1 cellular context compared by ENCODE assay signal in genomic region chr2:27322766-27323591, GRCh38.
TF ChIP-seq lines count a peak whose summit lies in the region.

MPV17 (minus strand) TSS chr2:27323097; CDS start chr2:27322517, 580 bp downstream.

TF ChIP-seq in HepG2, 621 proteins besides CTCF, POLR2A, EP300 and RAD21 (continued from another document and continues in another):
- TF ChIP-seq SMAD1 (CRISPR knock-in tag; IDR thresholded peaks at IDR 0.05; ENCODE audit: borderline replicate concordance, low read depth) (0 out of 2 replicates have a peak, but pooled peaks have one; percentile 28), HNRNPUL1 (IDR thresholded peaks at IDR 0.05; ENCODE audit: low read depth, low read length) (no peak), ZNF670 (CRISPR knock-in tag; IDR thresholded peaks at IDR 0.05; ENCODE audit: borderline replicate concordance) (peak; percentile 70), MEIS1 (CRISPR knock-in tag; IDR thresholded peaks at IDR 0.05; ENCODE audit: borderline replicate concordance) (no peak), FOXA3 (CRISPR knock-in tag; IDR thresholded peaks at IDR 0.05) (peak; percentile 62; the same call in 1 of the 2 replicates), JDP2 (CRISPR knock-in tag; IDR thresholded peaks at IDR 0.05; ENCODE audit: borderline replicate concordance) (no peak), ZNF24 (IDR thresholded peaks at IDR 0.05) (no peak), MYC (CRISPR knock-in tag; IDR thresholded peaks at IDR 0.05; ENCODE audit: borderline replicate concordance) (peak; percentile 96), FIP1L1 (IDR thresholded peaks at IDR 0.05; ENCODE audit: borderline replicate concordance, insufficient read depth, low read depth, low read length) (no peak; the same call in 1 of the 2 replicates), ZNF761 (CRISPR knock-in tag; conservative IDR thresholded peaks at IDR 0.05) (0 out of 2 replicates have a peak, but pooled peaks have one; percentile 37), ATF7-NPFF (CRISPR knock-in tag; IDR thresholded peaks at IDR 0.05; ENCODE audit: low read depth) (peak; percentile 79; the same call in 1 of the 2 replicates), HOXA7 (CRISPR knock-in tag; IDR thresholded peaks at IDR 0.05) (no peak), CHCHD3 (CRISPR knock-in tag; IDR thresholded peaks at IDR 0.05) (no peak), ZNF746 (CRISPR knock-in tag; IDR thresholded peaks at IDR 0.05) (peak; percentile 65; the same call in 1 of the 2 replicates), THYN1 (CRISPR knock-in tag; IDR thresholded peaks at IDR 0.05; ENCODE audit: borderline replicate concordance, low read depth) (peak; percentile 92; the same call in 1 of the 2 replicates), KLF11 (CRISPR knock-in tag; IDR thresholded peaks at IDR 0.05) (peak; percentile 91; the same call in 1 of the 2 replicates), ZNF790 (CRISPR knock-in tag; IDR thresholded peaks at IDR 0.05; ENCODE audit: borderline replicate concordance) (peak; percentile 63; the same call in 1 of the 2 replicates), HNRNPLL (IDR thresholded peaks at IDR 0.05; ENCODE audit: low read depth, low read length, poor library complexity, severe bottlenecking) (peak; percentile 86), ZFX (CRISPR knock-in tag; IDR thresholded peaks at IDR 0.05; ENCODE audit: low read depth) (peak; percentile 98), ZNF567 (CRISPR knock-in tag; IDR thresholded peaks at IDR 0.05; ENCODE audit: borderline replicate concordance) (0 out of 2 replicates have a peak, but pooled peaks have one; percentile 24), BORCS8-MEF2B (CRISPR knock-in tag; IDR thresholded peaks at IDR 0.05) (peak; percentile 93), ZNF614 (CRISPR knock-in tag; IDR thresholded peaks at IDR 0.05; ENCODE audit: borderline replicate concordance) (no peak), ZNF335 (CRISPR knock-in tag; IDR thresholded peaks at IDR 0.05) (peak; percentile 73; the same call in 1 of the 2 replicates), TP53 (CRISPR knock-in tag; conservative IDR thresholded peaks at IDR 0.05) (no peak; the same call in 1 of the 2 replicates), ZKSCAN5 (CRISPR knock-in tag; IDR thresholded peaks at IDR 0.05) (no peak), ZSCAN31 (CRISPR knock-in tag; IDR thresholded peaks at IDR 0.05; ENCODE audit: low read depth) (peak; percentile 92), SUZ12 (IDR thresholded peaks at IDR 0.05; ENCODE audit: low read depth, low read length) (no peak), PHF5A (CRISPR knock-in tag; IDR thresholded peaks at IDR 0.05; ENCODE audit: low read depth, unreplicated experiment) (peak; percentile 57), ZNF333 (CRISPR knock-in tag; IDR thresholded peaks at IDR 0.05; ENCODE audit: borderline replicate concordance) (0 out of 2 replicates have a peak, but pooled peaks have one; percentile 45), KDM5A (IDR thresholded peaks at IDR 0.05; ENCODE audit: borderline replicate concordance, low read length) (peak; percentile 93), BRCA1 (CRISPR knock-in tag; IDR thresholded peaks at IDR 0.05) (peak; percentile 49; the same call in 1 of the 2 replicates), ZNF292 (CRISPR knock-in tag; IDR thresholded peaks at IDR 0.05; ENCODE audit: borderline replicate concordance, low read depth) (no peak; the same call in 1 of the 2 replicates), ZNF136 (CRISPR knock-in tag; IDR thresholded peaks at IDR 0.05; ENCODE audit: low read depth) (0 out of 2 replicates have a peak, but pooled peaks have one; percentile 77), ARNTL (CRISPR knock-in tag; IDR thresholded peaks at IDR 0.05) (peak; percentile 94), MEF2D (CRISPR knock-in tag; IDR thresholded peaks at IDR 0.05) (peak; percentile 48; the same call in 1 of the 2 replicates), ZNF430 (CRISPR knock-in tag; IDR thresholded peaks at IDR 0.05) (peak; percentile 84; the same call in 1 of the 2 replicates), MED13 (CRISPR knock-in tag; IDR thresholded peaks at IDR 0.05) (peak; percentile 73; the same call in 1 of the 2 replicates), HNF1B (CRISPR knock-in tag; IDR thresholded peaks at IDR 0.05) (peak; percentile 97), KDM3A (CRISPR knock-in tag; IDR thresholded peaks at IDR 0.05; ENCODE audit: low read depth) (peak; percentile 62; the same call in 1 of the 2 replicates)
- TF ChIP-seq, protein P1, sequence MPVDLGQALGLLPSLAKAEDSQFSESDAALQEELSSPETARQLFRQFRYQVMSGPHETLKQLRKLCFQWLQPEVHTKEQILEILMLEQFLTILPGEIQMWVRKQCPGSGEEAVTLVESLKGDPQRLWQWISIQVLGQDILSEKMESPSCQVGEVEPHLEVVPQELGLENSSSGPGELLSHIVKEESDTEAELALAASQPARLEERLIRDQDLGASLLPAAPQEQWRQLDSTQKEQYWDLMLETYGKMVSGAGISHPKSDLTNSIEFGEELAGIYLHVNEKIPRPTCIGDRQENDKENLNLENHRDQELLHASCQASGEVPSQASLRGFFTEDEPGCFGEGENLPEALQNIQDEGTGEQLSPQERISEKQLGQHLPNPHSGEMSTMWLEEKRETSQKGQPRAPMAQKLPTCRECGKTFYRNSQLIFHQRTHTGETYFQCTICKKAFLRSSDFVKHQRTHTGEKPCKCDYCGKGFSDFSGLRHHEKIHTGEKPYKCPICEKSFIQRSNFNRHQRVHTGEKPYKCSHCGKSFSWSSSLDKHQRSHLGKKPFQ (CRISPR knock-in tag; IDR thresholded peaks at IDR 0.05; ENCODE audit: insufficient replicate concordance): peak; percentile 65
- TF ChIP-seq, protein P2, sequence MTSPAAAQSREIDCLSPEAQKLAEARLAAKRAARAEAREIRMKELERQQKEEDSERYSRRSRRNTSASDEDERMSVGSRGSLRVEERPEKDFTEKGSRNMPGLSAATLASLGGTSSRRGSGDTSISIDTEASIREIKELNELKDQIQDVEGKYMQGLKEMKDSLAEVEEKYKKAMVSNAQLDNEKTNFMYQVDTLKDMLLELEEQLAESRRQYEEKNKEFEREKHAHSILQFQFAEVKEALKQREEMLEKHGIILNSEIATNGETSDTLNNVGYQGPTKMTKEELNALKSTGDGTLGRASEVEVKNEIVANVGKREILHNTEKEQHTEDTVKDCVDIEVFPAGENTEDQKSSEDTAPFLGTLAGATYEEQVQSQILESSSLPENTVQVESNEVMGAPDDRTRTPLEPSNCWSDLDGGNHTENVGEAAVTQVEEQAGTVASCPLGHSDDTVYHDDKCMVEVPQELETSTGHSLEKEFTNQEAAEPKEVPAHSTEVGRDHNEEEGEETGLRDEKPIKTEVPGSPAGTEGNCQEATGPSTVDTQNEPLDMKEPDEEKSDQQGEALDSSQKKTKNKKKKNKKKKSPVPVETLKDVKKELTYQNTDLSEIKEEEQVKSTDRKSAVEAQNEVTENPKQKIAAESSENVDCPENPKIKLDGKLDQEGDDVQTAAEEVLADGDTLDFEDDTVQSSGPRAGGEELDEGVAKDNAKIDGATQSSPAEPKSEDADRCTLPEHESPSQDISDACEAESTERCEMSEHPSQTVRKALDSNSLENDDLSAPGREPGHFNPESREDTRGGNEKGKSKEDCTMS (CRISPR knock-in tag; conservative IDR thresholded peaks at IDR 0.05): no peak
- TF ChIP-seq, protein P3, sequence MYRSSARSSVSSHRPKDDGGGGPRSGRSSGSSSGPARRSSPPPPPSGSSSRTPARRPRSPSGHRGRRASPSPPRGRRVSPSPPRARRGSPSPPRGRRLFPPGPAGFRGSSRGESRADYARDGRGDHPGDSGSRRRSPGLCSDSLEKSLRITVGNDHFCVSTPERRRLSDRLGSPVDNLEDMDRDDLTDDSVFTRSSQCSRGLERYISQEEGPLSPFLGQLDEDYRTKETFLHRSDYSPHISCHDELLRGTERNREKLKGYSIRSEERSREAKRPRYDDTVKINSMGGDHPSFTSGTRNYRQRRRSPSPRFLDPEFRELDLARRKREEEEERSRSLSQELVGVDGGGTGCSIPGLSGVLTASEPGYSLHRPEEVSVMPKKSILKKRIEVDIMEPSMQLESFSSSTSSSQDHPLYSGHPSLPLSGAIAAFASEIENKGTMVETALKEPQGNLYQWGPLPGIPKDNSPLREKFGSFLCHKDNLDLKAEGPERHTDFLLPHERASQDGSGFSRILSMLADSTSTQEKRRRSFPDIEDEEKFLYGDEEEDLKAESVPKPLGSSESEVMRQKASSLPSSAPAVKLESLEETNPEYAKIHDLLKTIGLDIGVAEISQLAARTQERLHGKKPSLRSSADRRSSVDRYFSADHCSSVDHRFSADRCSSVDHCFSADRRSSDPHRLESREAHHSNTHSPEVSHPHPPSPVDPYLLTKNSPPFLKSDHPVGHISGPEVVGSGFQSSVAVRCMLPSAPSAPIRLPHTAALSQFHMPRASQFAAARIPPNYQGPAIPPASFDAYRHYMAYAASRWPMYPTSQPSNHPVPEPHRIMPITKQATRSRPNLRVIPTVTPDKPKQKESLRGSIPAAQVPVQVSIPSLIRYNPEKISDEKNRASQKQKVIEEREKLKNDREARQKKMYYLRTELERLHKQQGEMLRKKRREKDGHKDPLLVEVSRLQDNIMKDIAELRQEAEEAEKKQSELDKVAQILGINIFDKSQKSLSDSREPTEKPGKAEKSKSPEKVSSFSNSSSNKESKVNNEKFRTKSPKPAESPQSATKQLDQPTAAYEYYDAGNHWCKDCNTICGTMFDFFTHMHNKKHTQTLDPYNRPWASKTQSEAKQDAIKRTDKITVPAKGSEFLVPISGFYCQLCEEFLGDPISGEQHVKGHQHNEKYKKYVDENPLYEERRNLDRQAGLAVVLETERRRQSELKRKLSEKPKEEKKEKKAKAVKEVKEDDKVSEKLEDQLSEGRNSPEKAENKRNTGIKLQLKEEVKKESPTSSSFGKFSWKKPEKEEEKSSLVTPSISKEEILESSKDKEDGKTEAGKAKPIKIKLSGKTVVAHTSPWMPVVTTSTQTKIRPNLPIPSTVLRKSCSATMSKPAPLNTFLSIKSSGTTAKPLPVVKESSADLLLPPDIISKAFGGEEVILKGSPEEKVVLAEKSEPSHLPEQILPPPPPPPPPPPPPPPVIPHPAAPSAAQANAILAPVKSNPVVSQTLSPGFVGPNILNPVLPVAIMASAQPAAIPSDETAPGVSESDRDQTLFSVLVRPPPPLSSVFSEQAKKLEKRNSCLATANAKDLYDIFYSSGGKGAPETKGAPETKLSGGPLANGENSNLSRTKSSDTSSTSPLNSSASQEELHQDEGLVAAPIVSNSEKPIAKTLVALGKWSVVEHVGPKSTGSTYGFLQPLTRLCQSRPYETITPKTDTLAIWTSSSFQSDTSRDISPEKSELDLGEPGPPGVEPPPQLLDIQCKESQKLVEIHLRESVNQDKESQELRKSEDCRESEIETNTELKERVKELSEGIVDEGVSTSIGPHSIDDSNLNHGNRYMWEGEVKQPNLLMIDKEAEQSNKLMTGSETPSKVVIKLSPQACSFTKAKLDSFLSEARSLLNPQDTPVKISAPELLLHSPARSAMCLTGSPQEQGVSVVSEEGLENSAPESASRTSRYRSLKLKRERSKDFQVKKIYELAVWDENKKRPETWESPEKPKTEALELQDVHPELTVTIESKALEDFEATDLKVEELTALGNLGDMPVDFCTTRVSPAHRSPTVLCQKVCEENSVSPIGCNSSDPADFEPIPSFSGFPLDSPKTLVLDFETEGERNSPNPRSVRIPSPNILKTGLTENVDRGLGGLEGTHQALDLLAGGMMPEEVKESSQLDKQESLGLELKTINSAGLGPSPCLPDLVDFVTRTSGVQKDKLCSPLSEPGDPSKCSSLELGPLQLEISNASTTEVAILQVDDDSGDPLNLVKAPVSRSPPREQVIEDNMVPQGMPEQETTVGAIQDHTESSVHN (CRISPR knock-in tag; IDR thresholded peaks at IDR 0.05): no peak
- TF ChIP-seq, protein P4, sequence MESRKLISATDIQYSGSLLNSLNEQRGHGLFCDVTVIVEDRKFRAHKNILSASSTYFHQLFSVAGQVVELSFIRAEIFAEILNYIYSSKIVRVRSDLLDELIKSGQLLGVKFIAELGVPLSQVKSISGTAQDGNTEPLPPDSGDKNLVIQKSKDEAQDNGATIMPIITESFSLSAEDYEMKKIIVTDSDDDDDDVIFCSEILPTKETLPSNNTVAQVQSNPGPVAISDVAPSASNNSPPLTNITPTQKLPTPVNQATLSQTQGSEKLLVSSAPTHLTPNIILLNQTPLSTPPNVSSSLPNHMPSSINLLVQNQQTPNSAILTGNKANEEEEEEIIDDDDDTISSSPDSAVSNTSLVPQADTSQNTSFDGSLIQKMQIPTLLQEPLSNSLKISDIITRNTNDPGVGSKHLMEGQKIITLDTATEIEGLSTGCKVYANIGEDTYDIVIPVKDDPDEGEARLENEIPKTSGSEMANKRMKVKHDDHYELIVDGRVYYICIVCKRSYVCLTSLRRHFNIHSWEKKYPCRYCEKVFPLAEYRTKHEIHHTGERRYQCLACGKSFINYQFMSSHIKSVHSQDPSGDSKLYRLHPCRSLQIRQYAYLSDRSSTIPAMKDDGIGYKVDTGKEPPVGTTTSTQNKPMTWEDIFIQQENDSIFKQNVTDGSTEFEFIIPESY (CRISPR knock-in tag; IDR thresholded peaks at IDR 0.05): peak; percentile 11; the same call in 1 of the 2 replicates
